In the genomic region with DNA sequence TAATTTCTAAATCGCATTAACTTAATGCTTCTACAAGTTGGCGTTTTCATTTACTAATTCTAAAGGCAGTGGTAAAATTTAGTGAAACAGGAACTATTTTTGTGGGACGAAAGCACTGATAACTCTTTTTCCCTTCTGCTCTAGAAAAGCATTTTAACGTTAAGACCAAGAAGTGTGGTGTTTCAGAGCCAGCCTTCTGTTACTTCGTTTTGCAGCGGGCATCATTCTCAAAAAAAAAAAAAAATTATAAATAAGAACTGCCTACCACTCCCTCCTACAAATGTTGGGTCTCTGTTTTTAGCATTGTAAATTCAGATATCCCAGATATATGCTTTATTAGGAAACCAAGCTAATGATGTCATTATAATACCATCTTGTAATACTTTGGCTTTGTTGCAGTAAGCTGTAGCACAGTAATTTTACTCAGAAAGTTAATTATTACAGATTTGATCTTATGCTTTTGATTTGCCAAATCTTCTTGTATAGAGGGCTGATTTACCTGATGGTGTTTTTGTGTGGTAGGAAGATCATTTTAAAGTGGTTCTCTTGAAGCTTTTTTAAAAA, we compare ENCODE assay signal across 8 cellular contexts. TPM values are rescaled to one million over a fixed set of nuclear protein-coding genes. Genes with fewer than 3 reads are reported as not detected.
A peak's percentile ranks its signal among the peaks of the same experiment; 100 is the strongest.
DNase-seq lines count a peak whose midpoint lies in the region; ATAC-seq and TF ChIP-seq lines count a peak whose summit lies in the region.

No MANE protein-coding gene starts in this region.

- H3K4me1 ChIP-seq in SJCRH30 (peaks cover 2% of the 10 kb centered on the region; the same call in 1 of the 2 replicates), sigmoid colon (peaks cover 0 to 33% (median 21%) of the 10 kb centered on the region in 4 donors)

- H3K36me3 ChIP-seq in SJCRH30, result no peaks in the 10 kb centered on the region
- H3K36me3 ChIP-seq in sigmoid colon, result no peaks in the 10 kb centered on the region

- H3K4me3 ChIP-seq in GM12875 (ENCODE audit: low read depth, low read length) (peak overlapping the region; percentile 96), SJCRH30 (peak overlapping the region; percentile 94), fibroblast of pulmonary artery (replicated peaks; ENCODE audit: low read depth, low read length) (peak overlapping the region; percentile 83), sigmoid colon (peak overlapping the region; percentile 68 to 98 (median 90))

- no peak for TF ChIP-seq CTCF in GM12875 (IDR thresholded peaks at IDR 0.05; ENCODE audit: borderline replicate concordance, insufficient read depth, low read depth, low read length)
- TF ChIP-seq CTCF in fibroblast of pulmonary artery (IDR thresholded peaks at IDR 0.05; ENCODE audit: low read length, missing control alignments), result no peak
- no peak for TF ChIP-seq CTCF in sigmoid colon (IDR thresholded peaks at IDR 0.05)

- H3K27ac ChIP-seq in SJCRH30, result peak overlapping the region; percentile 67
- peak overlapping the region; percentile 90 to 97 (median 96) for H3K27ac ChIP-seq in sigmoid colon

- intact Hi-C loops in sigmoid colon (cut with DNase I), result no loop called here

- H3K27me3 ChIP-seq in SJCRH30, result no peaks in the 10 kb centered on the region
- H3K27me3 ChIP-seq in sigmoid colon, result no peaks in the 10 kb centered on the region

- no peak for DNase-seq in SJCRH30
- DNase-seq in fibroblast of pulmonary artery (ENCODE audit: low read depth), result no peak
- no peak for DNase-seq in sigmoid colon
- no peak for DNase-seq in NCI-H345 treated with DMSO at 0.1 percent for 48 hours (lab: John Stamatoyannopoulos, UW; ENCODE audit: unreplicated experiment)
- no peak for DNase-seq in G401 (ENCODE audit: low spot score)
- DNase-seq in AG20443 (ENCODE audit: low spot score), result no peak

- 2% methylated on average over 6 of the region's 6 CpGs for WGBS in sigmoid colon, 2 donors

- TF ChIP-seq EP300 in sigmoid colon (IDR thresholded peaks at IDR 0.05), result no peak

- H3K9me3 ChIP-seq in SJCRH30 (replicated peaks), result no peaks in the 10 kb centered on the region
- no peaks in the 10 kb centered on the region for H3K9me3 ChIP-seq in sigmoid colon

- ATAC-seq in HG03378 (IDR thresholded peaks at IDR 0.05; ENCODE audit: unreplicated experiment), result no peak

- in situ Hi-C loops in G401 (cut with HindIII; ENCODE audit: low sequenced_read_pairs), result no loop called here

- no peak for TF ChIP-seq POLR2A in sigmoid colon (IDR thresholded peaks at IDR 0.05)

RNA-seq across cellular contexts. Expression of a gene that starts 1.6 kb away (rescaled TPM):
- total RNA-seq in SJCRH30 (2014; rRNA removed; shearing (Covaris generic)), result 69.7 and 73.9 TPM in 2 replicates
- total RNA-seq in sigmoid colon, result 10 to 100 TPM; 41.8 to 69.9 (median 47.7) TPM
- polyA plus RNA-seq in sigmoid colon, result 10 to 100 TPM in 1 of 3 donors, 1 to 10 TPM in 2; 6.7 to 21.9 (median 7.2) TPM
- total RNA-seq in G401 (2014; rRNA removed; shearing (Covaris generic)), result 29.8 and 48.5 TPM in 2 replicates
